In the genomic region with DNA sequence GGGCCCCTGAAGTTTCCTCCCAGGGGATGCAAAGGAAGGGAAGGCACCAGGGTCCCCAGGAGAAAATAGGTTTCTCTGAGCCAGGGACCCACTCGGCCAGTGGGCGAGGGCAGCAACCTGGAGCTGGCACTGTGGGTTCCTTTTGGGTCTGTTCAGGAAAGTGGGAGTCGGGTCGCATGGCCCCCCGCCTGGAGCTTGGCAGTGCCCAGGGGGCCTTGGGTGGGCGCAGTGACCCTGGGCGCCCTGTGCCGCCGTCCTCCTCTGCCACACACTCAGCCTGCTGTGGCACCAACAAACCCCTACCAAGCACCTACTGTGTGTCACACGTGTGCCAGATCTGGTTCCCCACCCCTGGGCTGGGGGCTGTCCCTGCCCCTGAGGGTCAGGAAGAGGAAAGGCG, we compare ENCODE assay signal across 31 cellular contexts.
"Had no signal": no experiment of that assay in that cellular context is flagged by ENCODE, and none has a peak within 500 bp of the region (broad histone marks: within the 10 kb centered on the region; RNA-seq: fewer than 3 reads in every experiment).

No MANE protein-coding gene starts in this region.

- H3K4me3 ChIP-seq: adrenal gland, Peyer's patch had no signal

- H3K4me1 ChIP-seq: adrenal gland, Peyer's patch had no signal

- H3K9me3 ChIP-seq: adrenal gland, Peyer's patch had no signal

- H3K9ac ChIP-seq: KMS-11 had no signal

- H3K27me3 ChIP-seq: Peyer's patch had no signal

- H3K27ac Mint-ChIP-seq: activated B cell treated with CpG ODN at 0.5 μM for 24 hours; activated CD4-positive, alpha-beta memory T cell treated with anti-CD3 and anti-CD28 coated beads for 36 hours; activated naive CD4-positive, alpha-beta T cell treated with anti-CD3 and anti-CD28 coated beads for 36 hours; activated naive CD4-positive, alpha-beta T cell treated with anti-CD3 and anti-CD28 coated beads, Interleukin-2, amount 50 U/mL, for 72 hours; activated T-helper 1 cell treated with anti-CD3 and anti-CD28 coated beads, Interleukin-12 subunit alpha, Interleukin-12 subunit beta, Interleukin-2, Interleukin-4 antibody, amounts not matched to agents 30 ng/mL and 10 ng/mL and 1 ng/mL, durations not matched to agents 14 hours and 24 hours and 36 hours had no signal

- H3K27me3 Mint-ChIP-seq: activated B cell treated with CpG ODN at 0.5 μM for 24 hours had no signal

- DNase-seq: activated B cell treated with CpG ODN at 0.5 μM for 24 hours; activated CD4-positive, alpha-beta memory T cell treated with anti-CD3 and anti-CD28 coated beads for 36 hours; activated CD4-positive, alpha-beta T cell treated with anti-CD3 and anti-CD28 coated beads for 4 hours; activated CD4-positive, alpha-beta T cell treated with anti-CD3 and anti-CD28 coated beads, Interleukin-2, amount 50 U/mL, for 1 hour; activated CD4-positive, CD25-positive, alpha-beta regulatory T cell treated with anti-CD3 and anti-CD28 coated beads, Interleukin-2, amount 50 U/mL, for 72 hours; activated CD8-positive, alpha-beta memory T cell treated with anti-CD3 and anti-CD28 coated beads, Interleukin-2, amount 50 U/mL, for 4 hours; activated gamma-delta T cell treated with Interleukin-2 at 50 U/mL for 16 hours; activated naive CD4-positive, alpha-beta T cell treated with anti-CD3 and anti-CD28 coated beads for 36 hours; activated T-cell treated with anti-CD3 and anti-CD28 coated beads for 4 hours; activated T-cell treated with anti-CD3 and anti-CD28 coated beads, Interleukin-2, amount 50 U/mL, for 4 hours; adrenal gland; brain microvascular endothelial cell; NCI-H1092 treated with DMSO at 0.1 percent for 48 hours; NCI-H1930; NCI-H2081 treated with DMSO at 0.1 percent for 48 hours; NCI-H345; NCI-H524 treated with DMSO at 0.1 percent for 48 hours; NCI-H748 treated with DMSO at 0.1 percent for 48 hours; NK-92 treated with Interleukin-12 subunit alpha and Interleukin-12 subunit beta, amount 100 ng/mL, for 24 hours; PC-3; Peyer's patch; Right ventricle myocardium superior; SW 1271; T-helper 1 cell; T-helper 2 cell; T-helper 9 cell had no signal

- H3K4me2 ChIP-seq: KMS-11 had no signal

- H3K4me1 Mint-ChIP-seq: activated B cell treated with CpG ODN at 0.5 μM for 24 hours had no signal

- H3K9me3 Mint-ChIP-seq: activated B cell treated with CpG ODN at 0.5 μM for 24 hours; activated CD4-positive, alpha-beta memory T cell treated with anti-CD3 and anti-CD28 coated beads for 36 hours; activated naive CD4-positive, alpha-beta T cell treated with anti-CD3 and anti-CD28 coated beads for 36 hours; activated naive CD4-positive, alpha-beta T cell treated with anti-CD3 and anti-CD28 coated beads, Interleukin-2, amount 50 U/mL, for 72 hours; activated T-cell treated with anti-CD3 and anti-CD28 coated beads, Interleukin-2, amount 50 U/mL, for 4 hours; activated T-helper 1 cell treated with anti-CD3 and anti-CD28 coated beads, Interleukin-12 subunit alpha, Interleukin-12 subunit beta, Interleukin-2, Interleukin-4 antibody, amounts not matched to agents 30 ng/mL and 10 ng/mL and 1 ng/mL, durations not matched to agents 14 hours and 24 hours and 36 hours had no signal

- H3K36me3 Mint-ChIP-seq: activated CD4-positive, alpha-beta memory T cell treated with anti-CD3 and anti-CD28 coated beads for 36 hours; activated naive CD4-positive, alpha-beta T cell treated with anti-CD3 and anti-CD28 coated beads, Interleukin-2, amount 50 U/mL, for 72 hours had no signal

- H3K4me3 Mint-ChIP-seq: activated B cell treated with CpG ODN at 0.5 μM for 24 hours; activated CD4-positive, alpha-beta memory T cell treated with anti-CD3 and anti-CD28 coated beads for 36 hours; activated naive CD4-positive, alpha-beta T cell treated with anti-CD3 and anti-CD28 coated beads for 36 hours; activated T-cell treated with anti-CD3 and anti-CD28 coated beads, Interleukin-2, amount 50 U/mL, for 4 hours; activated T-helper 1 cell treated with anti-CD3 and anti-CD28 coated beads, Interleukin-12 subunit alpha, Interleukin-12 subunit beta, Interleukin-2, Interleukin-4 antibody, amounts not matched to agents 30 ng/mL and 10 ng/mL and 1 ng/mL, durations not matched to agents 14 hours and 24 hours and 36 hours had no signal

- H3K36me3 ChIP-seq: adrenal gland, brain microvascular endothelial cell, Peyer's patch had no signal

- H3K27ac ChIP-seq: adrenal gland, brain microvascular endothelial cell, KMS-11, Peyer's patch, RWPE1, VCaP had no signal
